In the genomic region with DNA sequence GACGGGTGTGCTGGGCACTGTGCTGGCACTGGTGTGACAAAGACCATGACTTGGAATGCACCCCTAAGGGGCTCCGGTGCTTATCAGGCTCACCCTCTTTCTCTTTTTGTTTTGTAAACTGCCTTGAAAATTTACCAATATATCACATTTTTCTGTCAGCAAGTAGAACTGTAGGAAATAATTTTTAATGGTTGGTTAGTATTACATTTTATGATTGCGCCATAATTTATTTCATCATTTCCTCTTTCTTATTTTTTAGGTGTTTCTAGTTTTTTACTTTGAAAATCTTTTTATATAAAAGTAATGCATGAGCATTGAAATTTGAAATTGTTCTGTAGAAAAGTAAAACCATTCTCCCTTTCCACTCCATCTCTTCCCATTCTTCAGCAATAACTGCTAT, we compare ENCODE assay signal across 8 cellular contexts.
"Had no signal": no experiment of that assay in that cellular context is flagged by ENCODE, and none has a peak within 500 bp of the region (broad histone marks: within the 10 kb centered on the region; RNA-seq: fewer than 3 reads in every experiment).

No MANE protein-coding gene starts in this region.

- H3K4me3 ChIP-seq: GM23338, HAP-1 had no signal

- H3K4me2 ChIP-seq: GM23338, KMS-11 had no signal

- H3K27ac ChIP-seq: KMS-11 had no signal

- H3K9me3 ChIP-seq: HAP-1 had no signal

- H3K36me3 ChIP-seq: HAP-1 had no signal

- H3K9ac ChIP-seq: KMS-11 had no signal

- H2AFZ ChIP-seq: GM23338 had no signal

- FAIRE-seq: HTR-8/SVneo had no signal

- DNase-seq: H7, HFFc6, KBM-7 had no signal

- ATAC-seq: GM23338, HCT116 had no signal

- H3K4me1 ChIP-seq: HAP-1 had no signal
